ENCODE assay signal across 16 cellular contexts in genomic region chr1:157357111-157357510, GRCh38.
"Had no signal": no experiment of that assay in that cellular context is flagged by ENCODE, and none has a peak within 500 bp of the region (broad histone marks: within the 10 kb centered on the region; RNA-seq: fewer than 3 reads in every experiment).

No MANE protein-coding gene starts in this region.

- H3K4me1 Mint-ChIP-seq: activated naive CD4-positive, alpha-beta T cell treated with anti-CD3 and anti-CD28 coated beads, Interleukin-2, amount 50 U/mL, for 24 hours; mesothelial cell of epicardium; nephron; stimulated activated naive B cell treated with anti-CD40 and anti-IgM and Interleukin-4, amounts not matched to agents 10 μg/mL and 1 μg/mL and 100 μg/mL, for 72 hours had no signal

- H3K4me3 ChIP-seq: adrenal gland, breast epithelium, esophagus muscularis mucosa, gastroesophageal sphincter, lung, thoracic aorta, upper lobe of left lung had no signal

- H3K36me3 Mint-ChIP-seq: activated naive CD4-positive, alpha-beta T cell treated with anti-CD3 and anti-CD28 coated beads, Interleukin-2, amount 50 U/mL, for 24 hours; mesothelial cell of epicardium; stimulated activated naive B cell treated with anti-CD40 and anti-IgM and Interleukin-4, amounts not matched to agents 10 μg/mL and 1 μg/mL and 100 μg/mL, for 72 hours had no signal

- ATAC-seq: gastroesophageal sphincter; left colon; stimulated activated naive B cell treated with anti-CD40 and anti-IgM and Interleukin-4, amounts not matched to agents 10 μg/mL and 1 μg/mL and 100 μg/mL, for 72 hours had no signal

- H3K27me3 ChIP-seq: adrenal gland, breast epithelium, upper lobe of left lung had no signal

- DNase-seq: activated CD4-positive, alpha-beta T cell treated with anti-CD3 and anti-CD28 coated beads, Interleukin-2, amount 50 U/mL, for 48 hours; activated gamma-delta T cell; adrenal gland; effector CD8-positive, alpha-beta T cell; left colon; stimulated activated naive B cell treated with anti-CD40 and anti-IgM and Interleukin-4, amounts not matched to agents 10 μg/mL and 1 μg/mL and 100 μg/mL, for 72 hours; upper lobe of left lung had no signal

- H3K36me3 ChIP-seq: adrenal gland, breast epithelium, esophagus muscularis mucosa, gastroesophageal sphincter, thoracic aorta, upper lobe of left lung had no signal

- H3K9me3 Mint-ChIP-seq: activated naive CD4-positive, alpha-beta T cell treated with anti-CD3 and anti-CD28 coated beads, Interleukin-2, amount 50 U/mL, for 24 hours; mesothelial cell of epicardium; nephron; stimulated activated naive B cell treated with anti-CD40 and anti-IgM and Interleukin-4, amounts not matched to agents 10 μg/mL and 1 μg/mL and 100 μg/mL, for 72 hours had no signal

- H3K9me3 ChIP-seq: adrenal gland, breast epithelium, esophagus muscularis mucosa, gastroesophageal sphincter, thoracic aorta, upper lobe of left lung had no signal

- H3K27ac Mint-ChIP-seq: activated naive CD4-positive, alpha-beta T cell treated with anti-CD3 and anti-CD28 coated beads, Interleukin-2, amount 50 U/mL, for 24 hours; mesothelial cell of epicardium; nephron; stimulated activated naive B cell treated with anti-CD40 and anti-IgM and Interleukin-4, amounts not matched to agents 10 μg/mL and 1 μg/mL and 100 μg/mL, for 72 hours had no signal

- H3K4me3 Mint-ChIP-seq: activated naive CD4-positive, alpha-beta T cell treated with anti-CD3 and anti-CD28 coated beads, Interleukin-2, amount 50 U/mL, for 24 hours; mesothelial cell of epicardium; nephron; stimulated activated naive B cell treated with anti-CD40 and anti-IgM and Interleukin-4, amounts not matched to agents 10 μg/mL and 1 μg/mL and 100 μg/mL, for 72 hours had no signal

- H3K27ac ChIP-seq: adrenal gland, breast epithelium, esophagus muscularis mucosa, gastroesophageal sphincter, parathyroid adenoma, thoracic aorta, upper lobe of left lung had no signal

- H3K4me1 ChIP-seq: adrenal gland, breast epithelium, esophagus muscularis mucosa, gastroesophageal sphincter, parathyroid adenoma, upper lobe of left lung had no signal
